ENCODE assay signal across 8 cellular contexts in genomic region chr16:3004781-3005284, GRCh38. TPM values are rescaled to one million over a fixed set of nuclear protein-coding genes. Genes with fewer than 3 reads are reported as not detected.
DNase-seq lines count a peak whose midpoint lies in the region; ATAC-seq and TF ChIP-seq lines count a peak whose summit lies in the region.
"Had no signal": no experiment of that assay in that cellular context is flagged by ENCODE, and none has a peak within 500 bp of the region (broad histone marks: within the 10 kb centered on the region; RNA-seq: fewer than 3 reads in every experiment).

No MANE protein-coding gene starts in this region.

- in situ Hi-C loops in G401 (cut with HindIII; ENCODE audit: low sequenced_read_pairs) = no loop called here

- H3K9me2 ChIP-seq in Loucy (replicated peaks; ENCODE audit: low read depth, low read length) = no peaks in the 10 kb centered on the region

- ATAC-seq in HG03521 (IDR thresholded peaks at IDR 0.05; ENCODE audit: unreplicated experiment) = no peak

- H3K9ac ChIP-seq in Loucy (ENCODE audit: low read depth, low read length, poor library complexity, severe bottlenecking) = peak overlapping the region; percentile 87

- no peaks in the 10 kb centered on the region for H3K9me3 Mint-ChIP-seq in chondrocyte (ENCODE audit: low read depth)

- H3K4me3 ChIP-seq in Loucy (ENCODE audit: low read length, poor library complexity, severe bottlenecking) (peak overlapping the region; percentile 79), osteoblast (ENCODE audit: insufficient read depth, low read length) (peak overlapping the region; percentile 22), tibial artery (peak overlapping the region in 1 of 2 donors; percentile 5)

- no peak overlapping the region for H3K27ac Mint-ChIP-seq in chondrocyte (ENCODE audit: unreplicated experiment)

- H3K27me3 ChIP-seq in Loucy (ENCODE audit: insufficient read depth, low read length, poor library complexity, severe bottlenecking) (no peaks in the 10 kb centered on the region), osteoblast (ENCODE audit: insufficient read depth, low read length) (peaks cover 53% of the 10 kb centered on the region), tibial artery (peaks cover 0 to 68% of the 10 kb centered on the region in 2 donors)

- H3K27ac ChIP-seq in osteoblast (ENCODE audit: low read depth, low read length) = no peak overlapping the region
- no peak overlapping the region for H3K27ac ChIP-seq in tibial artery

- no peaks in the 10 kb centered on the region for H3K36me3 Mint-ChIP-seq in chondrocyte (ENCODE audit: low read depth)

- intact Hi-C loops in tibial artery (cut with DNase I; ENCODE audit: low total_unique reads) = no loop called here

- peak overlapping the region; percentile 55 for H3K4me3 Mint-ChIP-seq in chondrocyte (ENCODE audit: unreplicated experiment)

- H3F3A ChIP-seq in Loucy (ENCODE audit: low read depth) = no peaks in the 10 kb centered on the region; the same call in 1 of the 2 replicates

- H3K4me1 ChIP-seq in Loucy (ENCODE audit: insufficient read depth, low read length, poor library complexity, severe bottlenecking) (peaks cover 31% of the 10 kb centered on the region), osteoblast (ENCODE audit: insufficient read depth, low read length) (no peaks in the 10 kb centered on the region), tibial artery (peaks cover 0 to 5% (median 4%) of the 10 kb centered on the region in 4 donors)

- H3K79me2 ChIP-seq in Loucy (ENCODE audit: insufficient read depth, low read length) = peaks cover 7% of the 10 kb centered on the region
- H3K79me2 ChIP-seq in osteoblast (ENCODE audit: insufficient read depth, low read length) = no peaks in the 10 kb centered on the region

- H3K4me1 Mint-ChIP-seq in chondrocyte (ENCODE audit: low read depth) = peaks cover 3% of the 10 kb centered on the region

- peaks cover 19% of the 10 kb centered on the region for H3K27me3 Mint-ChIP-seq in chondrocyte (ENCODE audit: low read depth)

- H2AFZ ChIP-seq in Loucy (ENCODE audit: low read length) (no peak overlapping the region), osteoblast (ENCODE audit: low read length) (no peak overlapping the region)

- DNase-seq in G401 (ENCODE audit: low spot score) = peak; percentile 40
- DNase-seq in chondrocyte (ENCODE audit: low spot score) = no peak
- DNase-seq in osteoblast (ENCODE audit: insufficient read length, low spot score, missing footprints) = no peak
- DNase-seq in GM20000 (ENCODE audit: low spot score) = no peak
- DNase-seq in tibial artery = no peak

- TF ChIP-seq CTCF in Loucy (conservative IDR thresholded peaks at IDR 0.05; ENCODE audit: low read length) (no peak), chondrocyte (IDR thresholded peaks at IDR 0.05) (no peak), osteoblast (IDR thresholded peaks at IDR 0.05; ENCODE audit: extremely low read depth, low read depth, low read length) (no peak), GM20000 (IDR thresholded peaks at IDR 0.05; ENCODE audit: extremely low read depth, missing control alignments) (no peak), tibial artery (IDR thresholded peaks at IDR 0.05) (no peak)

- H3K9me3 ChIP-seq in Loucy (ENCODE audit: insufficient read depth, low read depth, low read length) (no peaks in the 10 kb centered on the region), osteoblast (ENCODE audit: low read depth, low read length) (no peaks in the 10 kb centered on the region), tibial artery (no peaks in the 10 kb centered on the region)

- no peaks in the 10 kb centered on the region for H3K36me3 ChIP-seq in Loucy (ENCODE audit: insufficient read depth, low read length)
- no peaks in the 10 kb centered on the region for H3K36me3 ChIP-seq in osteoblast (ENCODE audit: insufficient read depth, low read length)
- no peaks in the 10 kb centered on the region for H3K36me3 ChIP-seq in tibial artery

- H3K4me2 ChIP-seq in Loucy (ENCODE audit: low read depth, low read length, poor library complexity, severe bottlenecking) = peak overlapping the region; percentile 95
- H3K4me2 ChIP-seq in osteoblast (ENCODE audit: insufficient read depth, low read length) = peak overlapping the region; percentile 60

- H4K20me1 ChIP-seq in Loucy (ENCODE audit: insufficient read depth, low read length, poor library complexity, severe bottlenecking) = no peaks in the 10 kb centered on the region
- no peaks in the 10 kb centered on the region for H4K20me1 ChIP-seq in osteoblast (ENCODE audit: insufficient read depth, low read length)

RNA-seq across cellular contexts. Expression of gene CLDN9, which starts 7.9 kb away (rescaled TPM):
- total RNA-seq in G401 (2014; rRNA removed; shearing (Covaris generic)) = not detected in 2 replicates
- total RNA-seq in chondrocyte (not detected in 3 replicates), osteoblast (not detected in 2 replicates)

RNA-seq across cellular contexts. Expression of gene CLDN6, which starts 13.2 kb away (rescaled TPM):
- 1.7 and 2.7 TPM in 2 replicates for total RNA-seq in G401 (2014; rRNA removed; shearing (Covaris generic))
- total RNA-seq in chondrocyte (0.27 to 0.69 TPM in 2 of 3 replicates, not detected in the other), osteoblast (under 0.01 TPM in 1 of 2 replicates, not detected in the other)
- total RNA-seq: myocyte had no signal

RNA-seq across cellular contexts. Expression of gene TNFRSF12A, which starts 15.3 kb away (rescaled TPM):
- total RNA-seq in G401 (2014; rRNA removed; shearing (Covaris generic)) = 128 and 129 TPM in 2 replicates
- total RNA-seq in chondrocyte (156 to 177 TPM (median 165 TPM) in 3 replicates), osteoblast (143 and 159 TPM in 2 replicates)

RNA-seq across cellular contexts. Expression of gene HCFC1R1, which starts 18.9 kb away (rescaled TPM):
- 55.9 and 59.3 TPM in 2 replicates for total RNA-seq in G401 (2014; rRNA removed; shearing (Covaris generic))
- 74.0 to 101 TPM (median 79.3 TPM) in 3 replicates for total RNA-seq in chondrocyte
- 20.3 and 21.2 TPM in 2 replicates for total RNA-seq in osteoblast

RNA-seq across cellular contexts. Expression of gene THOC6, which starts 19.0 kb away (rescaled TPM):
- total RNA-seq in G401 (2014; rRNA removed; shearing (Covaris generic)) = 106 and 120 TPM in 2 replicates
- total RNA-seq in chondrocyte (27.4 to 33.4 TPM (median 28.8 TPM) in 3 replicates), osteoblast (21.8 and 23.5 TPM in 2 replicates)
